1 cellular context compared by ENCODE assay signal in the genomic region with DNA sequence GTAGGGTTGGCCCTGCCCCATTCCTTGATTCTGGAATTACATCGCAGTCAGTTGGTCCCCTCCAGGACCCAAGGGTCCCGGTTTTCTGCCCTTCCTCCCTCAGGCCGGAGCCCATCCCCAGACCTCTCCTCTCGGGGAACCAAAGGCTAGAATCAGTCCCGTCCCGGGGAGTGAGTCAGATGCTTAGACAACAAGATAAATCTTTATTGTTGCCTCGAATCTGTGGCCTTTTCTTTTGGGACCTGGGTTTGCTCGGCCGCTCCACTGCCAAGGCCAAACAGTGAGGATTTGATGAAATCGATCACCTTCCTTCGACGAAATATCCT.
TF ChIP-seq lines count a peak whose summit lies in the region.

No MANE protein-coding gene starts in this region.

TF ChIP-seq in endothelial cell of umbilical vein, 7 proteins besides CTCF, POLR2A, EP300 and RAD21:
- TF ChIP-seq FOS (IDR thresholded peaks at IDR 0.05; ENCODE audit: borderline replicate concordance, insufficient read depth, low read length): peak; percentile 26
- no peak for TF ChIP-seq MYC (IDR thresholded peaks at IDR 0.05; ENCODE audit: low read depth, low read length)
- TF ChIP-seq POLR2AphosphoS5 (IDR thresholded peaks at IDR 0.05; ENCODE audit: insufficient read depth, low read depth, low read length): peak; percentile 42
